In the genomic region with DNA sequence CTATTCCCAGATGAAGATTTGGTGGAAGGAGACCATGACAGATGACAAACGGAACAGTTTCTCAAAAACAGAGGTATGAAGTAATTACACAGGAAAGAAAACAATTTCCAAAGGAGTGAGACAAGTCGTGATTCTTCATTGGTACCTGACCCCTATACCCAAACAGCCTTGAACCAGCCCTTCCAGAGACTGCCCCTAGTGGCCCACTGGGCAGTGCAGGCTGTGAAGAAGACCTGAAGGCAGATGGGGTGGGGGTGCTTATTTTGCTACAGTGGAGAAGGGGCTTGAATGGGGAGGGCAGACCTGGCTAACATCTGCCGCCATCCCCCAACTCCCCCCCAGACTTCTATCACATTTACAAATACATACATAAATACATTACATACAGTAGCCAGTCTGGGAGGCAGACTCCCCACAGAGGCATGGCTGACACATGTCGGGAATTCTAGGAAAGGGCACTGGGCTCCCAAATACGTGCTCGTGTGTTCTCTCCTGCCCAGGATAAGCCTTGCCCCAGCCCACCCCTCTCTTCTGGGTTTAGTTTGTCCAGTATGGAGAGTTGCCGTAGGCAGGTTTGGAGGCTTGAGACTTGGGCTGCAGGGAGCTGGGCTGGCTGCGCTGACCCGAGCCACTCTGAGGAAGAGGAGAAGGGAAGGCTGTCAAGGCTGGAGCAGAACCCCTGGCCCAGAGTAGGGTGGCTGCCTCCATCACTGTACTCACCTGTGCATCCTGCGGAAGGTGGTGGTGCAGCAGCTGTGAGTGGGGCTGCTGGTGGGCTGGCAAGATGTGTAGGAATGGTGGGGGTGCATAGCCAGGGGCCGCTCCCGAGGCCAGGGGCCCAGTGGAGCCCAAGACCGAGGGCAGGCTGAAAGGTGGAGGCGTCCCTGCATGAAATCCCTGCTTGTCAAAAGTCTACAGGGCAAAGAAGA, we compare ENCODE assay signal across 7 cellular contexts.
DNase-seq lines count a peak whose midpoint lies in the region; ATAC-seq, FAIRE-seq and TF ChIP-seq lines count a peak whose summit lies in the region.

No MANE protein-coding gene starts in this region.

- peak; percentile 35 for DNase-seq in GM10266 (ENCODE audit: extremely low spot score)
- DNase-seq in HTR-8/SVneo (ENCODE audit: insufficient read length, low spot score): peak; percentile 13
- DNase-seq in activated T-cell treated with anti-CD3 and anti-CD28 coated beads, Interleukin-2, amount 50 U/mL, for 1 hour: peak; percentile 32
- peak; percentile 28 for DNase-seq in iris pigment epithelial cell (ENCODE audit: low read depth)
- DNase-seq in frontal cortex (ENCODE audit: low spot score in 2 of 2): no peak
- no peak for DNase-seq in NCI-H2107 treated with DMSO at 0.1 percent for 48 hours (lab: John Stamatoyannopoulos, UW; ENCODE audit: unreplicated experiment)

- ATAC-seq in HG03135 (IDR thresholded peaks at IDR 0.05; ENCODE audit: unreplicated experiment): no peak

- FAIRE-seq in HTR-8/SVneo (lab: Jason Lieb, UNC): no peak
- no peak for FAIRE-seq in frontal cortex (lab: Jason Lieb, UNC)

- TF ChIP-seq CTCF in GM10266 (IDR thresholded peaks at IDR 0.05; ENCODE audit: control insufficient read depth, insufficient read depth, low read depth, missing control alignments): peak; percentile 58

Comparison
In these comparisons a context has a peak if more than half of its experiments do, and no peak if none do; other contexts are left out.
1. DNase-seq: peak in GM10266 (single experiment), HTR-8/SVneo (single experiment), activated T-cell treated with anti-CD3 and anti-CD28 coated beads, Interleukin-2, amount 50 U/mL, for 1 hour (single experiment) and iris pigment epithelial cell (single experiment); none in frontal cortex (0 of 2) and NCI-H2107 treated with DMSO at 0.1 percent for 48 hours (single experiment).